In the genomic region with DNA sequence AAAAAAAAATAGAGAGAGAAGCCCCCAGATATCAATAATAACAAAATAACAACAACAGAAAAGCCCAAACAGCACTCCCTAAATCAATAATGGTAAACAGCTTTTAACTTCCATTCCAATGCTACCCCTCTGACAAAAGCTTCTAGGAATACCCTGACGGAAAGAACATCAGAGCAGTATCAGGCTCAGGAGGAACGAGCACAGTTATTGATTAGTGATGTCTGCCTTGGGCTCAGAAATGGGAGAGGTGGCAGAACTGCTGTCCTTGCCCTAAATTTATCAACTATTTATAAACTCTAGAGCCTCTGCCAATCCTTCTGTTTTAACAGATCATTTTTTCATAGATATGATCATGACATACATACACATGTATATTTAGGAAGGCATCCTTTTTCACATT, we compare ENCODE assay signal across 9 cellular contexts.
"Had no signal": no experiment of that assay in that cellular context is flagged by ENCODE, and none has a peak within 500 bp of the region (broad histone marks: within the 10 kb centered on the region; RNA-seq: fewer than 3 reads in every experiment).

No MANE protein-coding gene starts in this region.

- H3K4me2 ChIP-seq: KMS-11 had no signal

- H3K4me3 Mint-ChIP-seq: IgD-negative memory B cell had no signal

- H3K9ac ChIP-seq: KMS-11 had no signal

- DNase-seq: IMR-90, Karpas-422, KBM-7, KG1 had no signal

- H3K27ac ChIP-seq: HL-60, KMS-11 had no signal

- FAIRE-seq: HepG2, HTR-8/SVneo had no signal

- H3K27me3 Mint-ChIP-seq: IgD-negative memory B cell had no signal

- ATAC-seq: HepG2 had no signal
